Comparison of ENCODE assay signal across 1 cellular context in the genomic region with DNA sequence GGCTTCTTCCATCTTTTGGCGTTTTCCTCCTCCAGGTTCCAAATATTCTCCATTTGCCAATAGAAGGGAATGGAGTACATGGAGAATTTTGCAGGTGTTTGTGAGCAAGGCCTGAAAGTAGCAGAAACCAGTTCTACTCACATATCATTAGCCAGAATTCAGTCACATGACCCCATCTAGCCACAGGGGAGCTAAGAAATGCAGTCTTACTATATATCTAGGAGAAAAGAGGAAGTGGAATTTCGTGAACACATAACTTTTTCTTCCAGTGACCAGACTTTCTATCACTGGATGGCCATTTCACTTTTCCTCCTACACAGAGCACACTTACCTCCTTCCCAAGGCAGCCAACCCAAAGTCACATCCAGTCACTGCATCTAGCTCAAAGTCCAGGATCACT.
TF ChIP-seq lines count a peak whose summit lies in the region.

No MANE protein-coding gene starts in this region.

TF ChIP-seq in HepG2, 621 proteins besides CTCF, POLR2A, EP300 and RAD21:
- no peak for TF ChIP-seq XBP1 (CRISPR knock-in tag; IDR thresholded peaks at IDR 0.05)
- TF ChIP-seq FOXM1 (CRISPR knock-in tag; IDR thresholded peaks at IDR 0.05): no peak
- TF ChIP-seq, protein P1, sequence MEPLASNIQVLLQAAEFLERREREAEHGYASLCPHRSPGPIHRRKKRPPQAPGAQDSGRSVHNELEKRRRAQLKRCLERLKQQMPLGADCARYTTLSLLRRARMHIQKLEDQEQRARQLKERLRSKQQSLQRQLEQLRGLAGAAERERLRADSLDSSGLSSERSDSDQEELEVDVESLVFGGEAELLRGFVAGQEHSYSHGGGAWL (CRISPR knock-in tag; IDR thresholded peaks at IDR 0.05): no peak
- TF ChIP-seq, protein P2, sequence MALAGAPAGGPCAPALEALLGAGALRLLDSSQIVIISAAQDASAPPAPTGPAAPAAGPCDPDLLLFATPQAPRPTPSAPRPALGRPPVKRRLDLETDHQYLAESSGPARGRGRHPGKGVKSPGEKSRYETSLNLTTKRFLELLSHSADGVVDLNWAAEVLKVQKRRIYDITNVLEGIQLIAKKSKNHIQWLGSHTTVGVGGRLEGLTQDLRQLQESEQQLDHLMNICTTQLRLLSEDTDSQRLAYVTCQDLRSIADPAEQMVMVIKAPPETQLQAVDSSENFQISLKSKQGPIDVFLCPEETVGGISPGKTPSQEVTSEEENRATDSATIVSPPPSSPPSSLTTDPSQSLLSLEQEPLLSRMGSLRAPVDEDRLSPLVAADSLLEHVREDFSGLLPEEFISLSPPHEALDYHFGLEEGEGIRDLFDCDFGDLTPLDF (CRISPR knock-in tag; IDR thresholded peaks at IDR 0.05): no peak
